In the genomic region with DNA sequence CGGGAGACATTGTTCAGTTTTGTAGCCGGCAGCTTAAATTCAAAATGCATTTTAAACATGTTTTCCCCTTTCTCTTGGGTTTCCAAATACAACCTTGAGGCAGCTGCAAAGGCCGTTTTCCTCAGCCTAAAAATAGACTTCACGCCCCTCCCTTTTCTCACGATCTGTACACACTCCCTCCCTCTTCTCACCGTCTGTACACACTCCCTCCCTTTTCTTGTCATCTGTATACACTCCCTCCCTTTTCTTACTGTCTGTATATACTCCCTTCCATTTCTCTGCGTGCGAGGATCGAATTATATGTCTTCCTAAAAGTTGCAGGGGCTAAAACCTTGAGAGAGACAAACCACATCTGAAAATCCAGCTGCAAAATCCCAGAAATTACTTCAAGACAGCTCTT, we compare ENCODE assay signal across 11 cellular contexts. TPM values are rescaled to one million over a fixed set of nuclear protein-coding genes. Genes with fewer than 3 reads are reported as not detected.
DNase-seq lines count a peak whose midpoint lies in the region; ATAC-seq and TF ChIP-seq lines count a peak whose summit lies in the region.
"Had no signal": no experiment of that assay in that cellular context is flagged by ENCODE, and none has a peak within 500 bp of the region (broad histone marks: within the 10 kb centered on the region; RNA-seq: fewer than 3 reads in every experiment).

No MANE protein-coding gene starts in this region.

- H3K9me3 Mint-ChIP-seq in memory B cell = no peaks in the 10 kb centered on the region

- peaks cover 10% of the 10 kb centered on the region for H3K4me1 ChIP-seq in adipocyte (ENCODE audit: control insufficient read depth, insufficient read depth, low read length)

- peak overlapping the region; percentile 26 for H3K9ac ChIP-seq in adipocyte (ENCODE audit: low read length)

- no peaks in the 10 kb centered on the region for H3K9me3 ChIP-seq in KOPT-K1 (ENCODE audit: insufficient read depth, low read length, poor library complexity, severe bottlenecking)
- H3K9me3 ChIP-seq in adipocyte (ENCODE audit: control insufficient read depth, low read length) = no peaks in the 10 kb centered on the region

- H3K36me3 ChIP-seq in KOPT-K1 (ENCODE audit: insufficient read depth, low read length) (no peaks in the 10 kb centered on the region), adipocyte (ENCODE audit: control insufficient read depth, insufficient read depth, low read length, severe bottlenecking) (no peaks in the 10 kb centered on the region), H7 (replicated peaks; ENCODE audit: control insufficient read depth, insufficient read depth, low read length) (no peaks in the 10 kb centered on the region; the same call in 1 of the 2 replicates)

- DNase-seq in AG09309 (ENCODE audit: low read depth) = no peak
- DNase-seq in adipocyte (ENCODE audit: low read depth) = peak; percentile 15
- no peak for DNase-seq in memory B cell (ENCODE audit: low spot score in 2 of 2)
- DNase-seq in dermis blood vessel endothelial cell = no peak
- no peak for DNase-seq in H7
- no peak for DNase-seq in stimulated activated CD4-positive, alpha-beta T cell treated with anti-CD3 and anti-CD28 coated beads, Interleukin-2, amount 100 ng/mL, for 48 hours
- DNase-seq: effector memory CD4-positive, alpha-beta T cell; Kasumi-1; retina had no signal

- H3K4me3 ChIP-seq in AG09309 (ENCODE audit: control insufficient read depth, low read depth, low read length) = peak overlapping the region; percentile 16
- H3K4me3 ChIP-seq in adipocyte (ENCODE audit: low read length) = peak overlapping the region; percentile 68
- H3K4me3 ChIP-seq in H7 (ENCODE audit: insufficient read depth, low read depth, low read length) = no peak overlapping the region

- peaks cover 38% of the 10 kb centered on the region for H3K27me3 Mint-ChIP-seq in memory B cell

- ATAC-seq in memory B cell (ENCODE audit: low read depth) (peak; percentile 36), GM18907 (IDR thresholded peaks at IDR 0.05; ENCODE audit: unreplicated experiment) (no peak)

- H3K4me3 Mint-ChIP-seq in memory B cell = peak overlapping the region; percentile 22

- peak overlapping the region; percentile 91 for H3K27ac ChIP-seq in KOPT-K1 (ENCODE audit: low read depth, low read length, poor library complexity, severe bottlenecking)

- no peak overlapping the region for H3K27ac Mint-ChIP-seq in memory B cell

- H3K27me3 ChIP-seq in adipocyte (replicated peaks; ENCODE audit: control insufficient read depth, insufficient read depth, low read length) = peaks cover 43% of the 10 kb centered on the region
- no peaks in the 10 kb centered on the region for H3K27me3 ChIP-seq in H7 (ENCODE audit: control insufficient read depth, insufficient read depth, low read length)

- no peak for TF ChIP-seq CTCF in AG09309 (IDR thresholded peaks at IDR 0.05; ENCODE audit: control insufficient read depth, insufficient read depth, low read depth, low read length, missing control alignments)

- H3K36me3 Mint-ChIP-seq in memory B cell = no peaks in the 10 kb centered on the region

- peaks cover 21% of the 10 kb centered on the region for H3K4me1 Mint-ChIP-seq in memory B cell

RNA-seq across cellular contexts. Expression of a gene that starts 8.9 kb away (rescaled TPM):
- total RNA-seq in dermis blood vessel endothelial cell = 0.17 TPM in 1 of 2 replicates, not detected in the other
- total RNA-seq in H7 (2014; rRNA removed; shearing (Covaris generic)) = 3.5 and 4.0 TPM in 2 replicates
